ENCODE assay signal across 17 cellular contexts in genomic region chr16:11535494-11535893, GRCh38. TPM values are rescaled to one million over a fixed set of nuclear protein-coding genes. Genes with fewer than 3 reads are reported as not detected.
A peak's percentile ranks its signal among the peaks of the same experiment; 100 is the strongest.
DNase-seq lines count a peak whose midpoint lies in the region; ATAC-seq and TF ChIP-seq lines count a peak whose summit lies in the region.
"Had no signal": no experiment of that assay in that cellular context is flagged by ENCODE, and none has a peak within 500 bp of the region (broad histone marks: within the 10 kb centered on the region; RNA-seq: fewer than 3 reads in every experiment).

No MANE protein-coding gene starts in this region.

- no peak overlapping the region for H3K27ac ChIP-seq in OCI-LY7 (ENCODE audit: low read depth, low read length, poor library complexity, severe bottlenecking)
- no peak overlapping the region for H3K27ac ChIP-seq in CD4-positive, alpha-beta memory T cell (ENCODE audit: low read depth, low read length)
- H3K27ac ChIP-seq: ovary, spleen had no signal

- H3K4me1 ChIP-seq in OCI-LY7 (ENCODE audit: insufficient read depth, low read length, poor library complexity, severe bottlenecking), result peaks cover 7% of the 10 kb centered on the region
- no peaks in the 10 kb centered on the region for H3K4me1 ChIP-seq in CD4-positive, alpha-beta memory T cell (ENCODE audit: insufficient read depth, low read length)

- no peak overlapping the region for H3K4me2 ChIP-seq in OCI-LY7 (ENCODE audit: low read length)

- peak overlapping the region; percentile 47 for H2AFZ ChIP-seq in OCI-LY7 (ENCODE audit: low read length)

- no peaks in the 10 kb centered on the region for H4K20me1 ChIP-seq in OCI-LY7 (ENCODE audit: insufficient read depth, low read length)

- TF ChIP-seq CTCF in natural killer cell (IDR thresholded peaks at IDR 0.05) (no peak), OCI-LY7 (conservative IDR thresholded peaks at IDR 0.05; ENCODE audit: low read length) (no peak)

- peak overlapping the region in 1 of 2 donors; percentile 45 for H3K27ac Mint-ChIP-seq in natural killer cell
- no peak overlapping the region for H3K27ac Mint-ChIP-seq in natural killer cell treated with Interleukin-12 subunit alpha and Interleukin-12 subunit beta and Interleukin-15 and Interleukin-18, amount 100 ng/mL, for 72 hours
- no peak overlapping the region for H3K27ac Mint-ChIP-seq in CD4-positive, alpha-beta memory T cell
- no peak overlapping the region for H3K27ac Mint-ChIP-seq in effector memory CD8-positive, alpha-beta T cell
- H3K27ac Mint-ChIP-seq: activated B cell treated with CpG ODN at 0.5 μM for 24 hours; stimulated activated memory B cell treated with anti-CD40 and anti-IgM and Interleukin-4, amounts not matched to agents 10 μg/mL and 1 μg/mL and 100 μg/mL, for 72 hours had no signal

- no peaks in the 10 kb centered on the region for H3K79me2 ChIP-seq in OCI-LY7 (ENCODE audit: insufficient read depth, low read depth, low read length)

- no peaks in the 10 kb centered on the region for H3K36me3 ChIP-seq in OCI-LY7 (ENCODE audit: insufficient read depth, low read length)
- no peaks in the 10 kb centered on the region for H3K36me3 ChIP-seq in CD4-positive, alpha-beta memory T cell (ENCODE audit: insufficient read depth, low read length)
- H3K36me3 ChIP-seq: ovary, spleen had no signal

- no peaks in the 10 kb centered on the region for H3K36me3 Mint-ChIP-seq in natural killer cell
- H3K36me3 Mint-ChIP-seq in natural killer cell treated with Interleukin-12 subunit alpha and Interleukin-12 subunit beta and Interleukin-15 and Interleukin-18, amount 100 ng/mL, for 72 hours, result no peaks in the 10 kb centered on the region
- no peaks in the 10 kb centered on the region for H3K36me3 Mint-ChIP-seq in CD4-positive, alpha-beta memory T cell
- peaks cover 28% of the 10 kb centered on the region for H3K36me3 Mint-ChIP-seq in effector memory CD8-positive, alpha-beta T cell (ENCODE audit: insufficient read depth)
- H3K36me3 Mint-ChIP-seq: stimulated activated memory B cell treated with anti-CD40 and anti-IgM and Interleukin-4, amounts not matched to agents 10 μg/mL and 1 μg/mL and 100 μg/mL, for 72 hours had no signal

- peaks cover 8% of the 10 kb centered on the region in 2 donors for H3K27me3 Mint-ChIP-seq in natural killer cell (ENCODE audit: low read depth in 2 of 2)
- peaks cover 0 to 7% of the 10 kb centered on the region in 2 donors for H3K27me3 Mint-ChIP-seq in natural killer cell treated with Interleukin-12 subunit alpha and Interleukin-12 subunit beta and Interleukin-15 and Interleukin-18, amount 100 ng/mL, for 72 hours
- H3K27me3 Mint-ChIP-seq in CD4-positive, alpha-beta memory T cell, result no peaks in the 10 kb centered on the region
- no peaks in the 10 kb centered on the region for H3K27me3 Mint-ChIP-seq in effector memory CD8-positive, alpha-beta T cell
- H3K27me3 Mint-ChIP-seq: activated B cell treated with CpG ODN at 0.5 μM for 24 hours; stimulated activated memory B cell treated with anti-CD40 and anti-IgM and Interleukin-4, amounts not matched to agents 10 μg/mL and 1 μg/mL and 100 μg/mL, for 72 hours had no signal

- CTCF ChIA-PET in OCI-LY7 (lab: Charles Lee; ENCODE audit: unreplicated experiment), result interaction anchor here (0.5 to 1.1 kb wide), 2 partner anchors 47 to 108 kb away, joined by 3 to 4 read pairs; no protein-coding TSS in a partner anchor
- CTCF ChIA-PET in CD4-positive, alpha-beta memory T cell (lab: Charles Lee; ENCODE audit: partially characterized antibody), result interaction anchor here (0.6 to 9.9 kb wide), 8 partner anchors 10 to 532 kb away, joined by 3 to 206 read pairs (median 6); no protein-coding TSS in a partner anchor

- H3K9me3 Mint-ChIP-seq in natural killer cell, result no peaks in the 10 kb centered on the region
- H3K9me3 Mint-ChIP-seq in natural killer cell treated with Interleukin-12 subunit alpha and Interleukin-12 subunit beta and Interleukin-15 and Interleukin-18, amount 100 ng/mL, for 72 hours, result no peaks in the 10 kb centered on the region
- H3K9me3 Mint-ChIP-seq in CD4-positive, alpha-beta memory T cell, result no peaks in the 10 kb centered on the region
- no peaks in the 10 kb centered on the region for H3K9me3 Mint-ChIP-seq in effector memory CD8-positive, alpha-beta T cell
- H3K9me3 Mint-ChIP-seq: activated B cell treated with CpG ODN at 0.5 μM for 24 hours; stimulated activated memory B cell treated with anti-CD40 and anti-IgM and Interleukin-4, amounts not matched to agents 10 μg/mL and 1 μg/mL and 100 μg/mL, for 72 hours had no signal

- POLR2A ChIA-PET in OCI-LY7 (lab: Charles Lee), result interaction anchor here (0.7 kb wide), 2 partner anchors 41 to 155 kb away, joined by 3 read pairs; no protein-coding TSS in a partner anchor
- POLR2A ChIA-PET in CD4-positive, alpha-beta memory T cell (lab: Charles Lee; ENCODE audit: partially characterized antibody), result interaction anchor here (0.7 kb wide), 1 partner anchor 105 kb away, joined by 4 read pairs; no protein-coding TSS in a partner anchor

- H3K9me2 ChIP-seq in OCI-LY7 (ENCODE audit: insufficient read depth, low read length), result no peaks in the 10 kb centered on the region

- intact Hi-C loops in natural killer cell (cut with micrococcal nuclease) (no loop called here), OCI-LY7 (cut with micrococcal nuclease; ENCODE audit: unreplicated experiment) (no loop called here), left colon (cut with DNase I, micrococcal nuclease) (no loop called here)
- intact Hi-C loops in CD4-positive, alpha-beta memory T cell (cut with micrococcal nuclease), result loop anchor here (10.0 kb wide), 1 partner anchor 529 kb away; no protein-coding TSS in a partner anchor

- BruUV-seq in OCI-LY7 (replicated peaks; lab: Mats Ljungman, UMichigan), result no TSS peak

- H3K4me3 ChIP-seq in OCI-LY7 (ENCODE audit: low read depth, low read length, poor library complexity, severe bottlenecking), result no peak overlapping the region
- H3K4me3 ChIP-seq in CD4-positive, alpha-beta memory T cell (ENCODE audit: low read length in 2 of 2), result no peak overlapping the region
- H3K4me3 ChIP-seq: ovary, spleen had no signal

- no peaks in the 10 kb centered on the region for H3K27me3 ChIP-seq in CD4-positive, alpha-beta memory T cell (ENCODE audit: insufficient read depth, low read length)
- H3K27me3 ChIP-seq: ovary, spleen had no signal

- H3K4me3 Mint-ChIP-seq in natural killer cell, result peak overlapping the region; percentile 50
- no peak overlapping the region for H3K4me3 Mint-ChIP-seq in natural killer cell treated with Interleukin-12 subunit alpha and Interleukin-12 subunit beta and Interleukin-15 and Interleukin-18, amount 100 ng/mL, for 72 hours
- H3K4me3 Mint-ChIP-seq in CD4-positive, alpha-beta memory T cell, result no peak overlapping the region
- H3K4me3 Mint-ChIP-seq in effector memory CD8-positive, alpha-beta T cell, result peak overlapping the region in 1 of 2 donors; percentile 8
- H3K4me3 Mint-ChIP-seq: activated B cell treated with CpG ODN at 0.5 μM for 24 hours; stimulated activated memory B cell treated with anti-CD40 and anti-IgM and Interleukin-4, amounts not matched to agents 10 μg/mL and 1 μg/mL and 100 μg/mL, for 72 hours had no signal

- DNase-seq in natural killer cell (no peak), OCI-LY7 (ENCODE audit: low spot score) (no peak), left colon (no peak), retina (no peak)
- no peak for DNase-seq in natural killer cell treated with Interleukin-12 subunit alpha and Interleukin-12 subunit beta and Interleukin-15 and Interleukin-18, amount 100 ng/mL, for 72 hours (ENCODE audit: low spot score)
- DNase-seq in CD4-positive, alpha-beta memory T cell, result no peak
- no peak for DNase-seq in effector memory CD8-positive, alpha-beta T cell
- DNase-seq: activated B cell treated with CpG ODN at 0.5 μM for 24 hours; activated effector memory CD4-positive, alpha-beta T cell treated with anti-CD3 and anti-CD28 coated beads, Interleukin-2, amount 50 U/mL, for 16 hours; amygdala; DMS 273 treated with DMSO at 0.1 percent for 48 hours; NCI-H526 treated with DMSO at 0.1 percent for 48 hours; ovary; spleen; T-helper 1 cell had no signal

- H3K4me1 Mint-ChIP-seq in natural killer cell, result peaks cover 45 to 46% of the 10 kb centered on the region in 2 donors
- peaks cover 16 to 43% of the 10 kb centered on the region in 2 donors for H3K4me1 Mint-ChIP-seq in natural killer cell treated with Interleukin-12 subunit alpha and Interleukin-12 subunit beta and Interleukin-15 and Interleukin-18, amount 100 ng/mL, for 72 hours (ENCODE audit: low read depth in 2 of 2)
- H3K4me1 Mint-ChIP-seq in CD4-positive, alpha-beta memory T cell, result peaks cover 5 to 11% (median 10%) of the 10 kb centered on the region in 4 donors
- peaks cover 21 to 24% of the 10 kb centered on the region in 2 donors for H3K4me1 Mint-ChIP-seq in effector memory CD8-positive, alpha-beta T cell (ENCODE audit: low read depth in 2 of 2)
- H3K4me1 Mint-ChIP-seq: activated B cell treated with CpG ODN at 0.5 μM for 24 hours had no signal

- ATAC-seq in natural killer cell, result no peak
- ATAC-seq in natural killer cell treated with Interleukin-12 subunit alpha and Interleukin-12 subunit beta and Interleukin-15 and Interleukin-18, amount 100 ng/mL, for 72 hours, result no peak
- peak; percentile 55 for ATAC-seq in left colon
- no peak for ATAC-seq in effector memory CD8-positive, alpha-beta T cell (replicated peaks)
- no peak for ATAC-seq in GM18867 (IDR thresholded peaks at IDR 0.05; ENCODE audit: unreplicated experiment)
- ATAC-seq: stimulated activated memory B cell treated with anti-CD40 and anti-IgM and Interleukin-4, amounts not matched to agents 10 μg/mL and 1 μg/mL and 100 μg/mL, for 72 hours had no signal

- H3K9me3 ChIP-seq in OCI-LY7 (ENCODE audit: low read length), result peaks cover 6% of the 10 kb centered on the region; the same call in 1 of the 2 replicates
- no peaks in the 10 kb centered on the region for H3K9me3 ChIP-seq in CD4-positive, alpha-beta memory T cell (ENCODE audit: control insufficient read depth in 1 of 2, low read length in 2 of 2)
- H3K9me3 ChIP-seq: ovary, spleen had no signal

RNA-seq across cellular contexts. Expression of gene LITAF, which starts 51.2 kb away (rescaled TPM):
- total RNA-seq in natural killer cell (100 to 1,000 TPM; 584 to 772 (median 726) TPM), OCI-LY7 (2022) (34.2 and 43.2 TPM in 2 replicates), left colon (100 to 1,000 TPM; 171 to 240 TPM)
- 100 to 1,000 TPM; 112 to 191 TPM for total RNA-seq in natural killer cell treated with Interleukin-12 subunit alpha and Interleukin-12 subunit beta and Interleukin-15 and Interleukin-18, amount 100 ng/mL, for 72 hours
- total RNA-seq in OCI-LY7 (2014; rRNA removed; shearing (Covaris generic)), result 12.2 and 18.4 TPM in 2 replicates
- 100 to 1,000 TPM; 155 to 157 TPM for total RNA-seq in CD4-positive, alpha-beta memory T cell
- polyA plus RNA-seq in CD4-positive, alpha-beta memory T cell, result 100 to 1,000 TPM; 343 to 496 TPM
